ENCODE assay signal across 24 cellular contexts in genomic region chrX:140860718-140861117, GRCh38.
"Had no signal": no experiment of that assay in that cellular context is flagged by ENCODE, and none has a peak within 500 bp of the region (broad histone marks: within the 10 kb centered on the region; RNA-seq: fewer than 3 reads in every experiment).

No MANE protein-coding gene starts in this region.

- H3K27ac ChIP-seq: colonic mucosa, dorsolateral prefrontal cortex, esophagus muscularis mucosa, foreskin keratinocyte, gastroesophageal sphincter, heart right ventricle, left lung, lower lobe of right lung had no signal

- H3K27me3 ChIP-seq: esophagus muscularis mucosa, foreskin keratinocyte, gastroesophageal sphincter, heart right ventricle, left lung had no signal

- H3K27ac Mint-ChIP-seq: mesothelial cell of epicardium had no signal

- ATAC-seq: foreskin keratinocyte, gastroesophageal sphincter, heart right ventricle, left colon, left lung, left ventricle myocardium superior, lower lobe of right lung, mucosa of descending colon had no signal

- FAIRE-seq: endothelial cell of umbilical vein, frontal cortex, islet of Langerhans, keratinocyte had no signal

- H3K36me3 Mint-ChIP-seq: mesothelial cell of epicardium, naive B cell had no signal

- H3K4me1 Mint-ChIP-seq: mesothelial cell of epicardium, naive B cell had no signal

- DNase-seq: colonic mucosa; dermis blood vessel endothelial cell; dorsolateral prefrontal cortex; effector CD4-positive, alpha-beta T cell; effector memory CD4-positive, alpha-beta T cell; foreskin keratinocyte; head of caudate nucleus; heart right ventricle; hippocampal formation; kidney glomerular epithelial cell; left colon; left lung; left ventricle myocardium superior; lower lobe of right lung; mesenchymal stem cell; mucosa of descending colon; naive B cell had no signal

- H3K4me3 ChIP-seq: colonic mucosa, dorsolateral prefrontal cortex, esophagus muscularis mucosa, gastroesophageal sphincter, heart right ventricle, left lung, lower lobe of right lung, mucosa of descending colon had no signal

- H3K9me3 Mint-ChIP-seq: naive B cell had no signal

- H3K4me1 ChIP-seq: colonic mucosa, esophagus muscularis mucosa, foreskin keratinocyte, gastroesophageal sphincter, heart right ventricle, left lung, lower lobe of right lung had no signal

- H3K9me3 ChIP-seq: colonic mucosa, esophagus muscularis mucosa, gastroesophageal sphincter, heart right ventricle, left lung, lower lobe of right lung, mucosa of descending colon had no signal

- H3K27me3 Mint-ChIP-seq: naive B cell had no signal

- H3K36me3 ChIP-seq: colonic mucosa, esophagus muscularis mucosa, gastroesophageal sphincter, heart right ventricle, left lung, lower lobe of right lung had no signal

- H3K4me3 Mint-ChIP-seq: mesothelial cell of epicardium, naive B cell had no signal
